In the genomic region with DNA sequence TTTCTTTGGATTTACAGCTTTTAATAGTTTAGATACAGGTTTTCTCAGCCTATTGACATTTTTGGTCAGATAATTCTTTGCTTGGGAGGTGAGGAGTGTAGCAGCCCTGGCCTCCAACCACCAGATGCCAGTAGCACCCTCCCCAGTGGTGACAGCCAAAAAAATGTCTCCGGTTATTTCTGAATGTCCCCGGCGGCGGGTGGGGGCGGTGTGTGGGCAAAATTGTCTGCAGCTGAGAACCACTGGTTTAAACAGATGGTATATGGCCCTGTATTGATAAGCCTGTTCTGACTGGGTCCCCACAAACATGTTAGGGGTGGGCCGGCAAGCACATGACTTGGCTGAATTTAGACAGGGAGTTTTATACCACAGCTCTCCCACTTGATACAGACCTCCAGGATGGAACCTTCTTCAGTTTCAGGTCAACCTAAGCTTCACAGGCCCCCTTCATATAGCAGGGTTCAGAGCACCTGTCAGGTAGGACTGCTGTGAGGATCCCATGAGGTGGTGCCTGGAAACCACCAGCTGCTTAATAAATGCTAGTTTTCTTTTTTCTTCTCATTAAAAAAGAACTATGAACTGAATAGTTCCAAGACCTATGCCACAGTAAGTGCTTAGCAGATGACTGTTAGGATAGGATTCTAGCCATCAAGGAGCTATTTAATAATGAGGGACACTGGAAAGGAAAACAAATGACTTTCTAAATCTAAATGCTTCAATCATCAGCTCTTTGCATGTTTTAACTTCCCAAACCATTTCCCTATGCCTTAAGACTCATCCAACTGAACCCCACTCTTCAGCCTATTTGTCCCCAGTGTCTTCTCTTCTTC, we compare ENCODE assay signal across 1 cellular context.
TF ChIP-seq lines count a peak whose summit lies in the region.

No MANE protein-coding gene starts in this region.

TF ChIP-seq in GM23338, 12 proteins besides CTCF, POLR2A, EP300 and RAD21 (continued from another document):
- TF ChIP-seq REST (IDR thresholded peaks at IDR 0.05; ENCODE audit: unreplicated experiment), result no peak
- TF ChIP-seq, protein P1, sequence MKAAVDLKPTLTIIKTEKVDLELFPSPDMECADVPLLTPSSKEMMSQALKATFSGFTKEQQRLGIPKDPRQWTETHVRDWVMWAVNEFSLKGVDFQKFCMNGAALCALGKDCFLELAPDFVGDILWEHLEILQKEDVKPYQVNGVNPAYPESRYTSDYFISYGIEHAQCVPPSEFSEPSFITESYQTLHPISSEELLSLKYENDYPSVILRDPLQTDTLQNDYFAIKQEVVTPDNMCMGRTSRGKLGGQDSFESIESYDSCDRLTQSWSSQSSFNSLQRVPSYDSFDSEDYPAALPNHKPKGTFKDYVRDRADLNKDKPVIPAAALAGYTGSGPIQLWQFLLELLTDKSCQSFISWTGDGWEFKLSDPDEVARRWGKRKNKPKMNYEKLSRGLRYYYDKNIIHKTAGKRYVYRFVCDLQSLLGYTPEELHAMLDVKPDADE (IDR thresholded peaks at IDR 0.05), result no peak
- TF ChIP-seq CREB1 (CRISPR knock-in tag; IDR thresholded peaks at IDR 0.05; ENCODE audit: low read depth), result no peak
- TF ChIP-seq ZNF331 (CRISPR knock-in tag; IDR thresholded peaks at IDR 0.05; ENCODE audit: low read depth), result no peak
- TF ChIP-seq, protein P2, sequence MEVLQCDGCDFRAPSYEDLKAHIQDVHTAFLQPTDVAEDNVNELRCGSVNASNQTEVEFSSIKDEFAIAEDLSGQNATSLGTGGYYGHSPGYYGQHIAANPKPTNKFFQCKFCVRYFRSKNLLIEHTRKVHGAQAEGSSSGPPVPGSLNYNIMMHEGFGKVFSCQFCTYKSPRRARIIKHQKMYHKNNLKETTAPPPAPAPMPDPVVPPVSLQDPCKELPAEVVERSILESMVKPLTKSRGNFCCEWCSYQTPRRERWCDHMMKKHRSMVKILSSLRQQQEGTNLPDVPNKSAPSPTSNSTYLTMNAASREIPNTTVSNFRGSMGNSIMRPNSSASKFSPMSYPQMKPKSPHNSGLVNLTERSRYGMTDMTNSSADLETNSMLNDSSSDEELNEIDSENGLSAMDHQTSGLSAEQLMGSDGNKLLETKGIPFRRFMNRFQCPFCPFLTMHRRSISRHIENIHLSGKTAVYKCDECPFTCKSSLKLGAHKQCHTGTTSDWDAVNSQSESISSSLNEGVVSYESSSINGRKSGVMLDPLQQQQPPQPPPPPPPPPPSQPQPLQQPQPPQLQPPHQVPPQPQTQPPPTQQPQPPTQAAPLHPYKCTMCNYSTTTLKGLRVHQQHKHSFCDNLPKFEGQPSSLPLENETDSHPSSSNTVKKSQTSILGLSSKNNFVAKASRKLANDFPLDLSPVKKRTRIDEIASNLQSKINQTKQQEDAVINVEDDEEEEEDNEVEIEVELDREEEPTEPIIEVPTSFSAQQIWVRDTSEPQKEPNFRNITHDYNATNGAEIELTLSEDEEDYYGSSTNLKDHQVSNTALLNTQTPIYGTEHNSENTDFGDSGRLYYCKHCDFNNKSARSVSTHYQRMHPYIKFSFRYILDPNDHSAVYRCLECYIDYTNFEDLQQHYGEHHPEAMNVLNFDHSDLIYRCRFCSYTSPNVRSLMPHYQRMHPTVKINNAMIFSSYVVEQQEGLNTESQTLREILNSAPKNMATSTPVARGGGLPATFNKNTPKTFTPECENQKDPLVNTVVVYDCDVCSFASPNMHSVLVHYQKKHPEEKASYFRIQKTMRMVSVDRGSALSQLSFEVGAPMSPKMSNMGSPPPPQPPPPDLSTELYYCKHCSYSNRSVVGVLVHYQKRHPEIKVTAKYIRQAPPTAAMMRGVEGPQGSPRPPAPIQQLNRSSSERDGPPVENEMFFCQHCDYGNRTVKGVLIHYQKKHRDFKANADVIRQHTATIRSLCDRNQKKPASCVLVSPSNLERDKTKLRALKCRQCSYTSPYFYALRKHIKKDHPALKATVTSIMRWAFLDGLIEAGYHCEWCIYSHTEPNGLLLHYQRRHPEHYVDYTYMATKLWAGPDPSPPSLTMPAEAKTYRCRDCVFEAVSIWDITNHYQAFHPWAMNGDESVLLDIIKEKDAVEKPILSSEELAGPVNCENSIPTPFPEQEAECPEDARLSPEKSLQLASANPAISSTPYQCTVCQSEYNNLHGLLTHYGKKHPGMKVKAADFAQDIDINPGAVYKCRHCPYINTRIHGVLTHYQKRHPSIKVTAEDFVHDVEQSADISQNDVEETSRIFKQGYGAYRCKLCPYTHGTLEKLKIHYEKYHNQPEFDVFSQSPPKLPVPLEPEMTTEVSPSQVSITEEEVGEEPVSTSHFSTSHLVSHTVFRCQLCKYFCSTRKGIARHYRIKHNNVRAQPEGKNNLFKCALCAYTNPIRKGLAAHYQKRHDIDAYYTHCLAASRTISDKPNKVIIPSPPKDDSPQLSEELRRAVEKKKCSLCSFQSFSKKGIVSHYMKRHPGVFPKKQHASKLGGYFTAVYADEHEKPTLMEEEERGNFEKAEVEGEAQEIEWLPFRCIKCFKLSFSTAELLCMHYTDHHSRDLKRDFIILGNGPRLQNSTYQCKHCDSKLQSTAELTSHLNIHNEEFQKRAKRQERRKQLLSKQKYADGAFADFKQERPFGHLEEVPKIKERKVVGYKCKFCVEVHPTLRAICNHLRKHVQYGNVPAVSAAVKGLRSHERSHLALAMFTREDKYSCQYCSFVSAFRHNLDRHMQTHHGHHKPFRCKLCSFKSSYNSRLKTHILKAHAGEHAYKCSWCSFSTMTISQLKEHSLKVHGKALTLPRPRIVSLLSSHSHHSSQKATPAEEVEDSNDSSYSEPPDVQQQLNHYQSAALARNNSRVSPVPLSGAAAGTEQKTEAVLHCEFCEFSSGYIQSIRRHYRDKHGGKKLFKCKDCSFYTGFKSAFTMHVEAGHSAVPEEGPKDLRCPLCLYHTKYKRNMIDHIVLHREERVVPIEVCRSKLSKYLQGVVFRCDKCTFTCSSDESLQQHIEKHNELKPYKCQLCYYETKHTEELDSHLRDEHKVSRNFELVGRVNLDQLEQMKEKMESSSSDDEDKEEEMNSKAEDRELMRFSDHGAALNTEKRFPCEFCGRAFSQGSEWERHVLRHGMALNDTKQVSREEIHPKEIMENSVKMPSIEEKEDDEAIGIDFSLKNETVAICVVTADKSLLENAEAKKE (CRISPR knock-in tag; IDR thresholded peaks at IDR 0.05), result no peak
- TF ChIP-seq EZH2phosphoT487 (IDR thresholded peaks at IDR 0.05; ENCODE audit: unreplicated experiment), result no peak
- no peak for TF ChIP-seq STAT1 (IDR thresholded peaks at IDR 0.05; ENCODE audit: unreplicated experiment)
- TF ChIP-seq ZNF114 (CRISPR knock-in tag; IDR thresholded peaks at IDR 0.05), result no peak
- no peak for TF ChIP-seq EZH2 (IDR thresholded peaks at IDR 0.05; ENCODE audit: low read depth, unreplicated experiment)
- TF ChIP-seq NANOG (IDR thresholded peaks at IDR 0.05; ENCODE audit: borderline replicate concordance), result no peak
